ENCODE assay signal across 1 cellular context in genomic region chr14:103629503-103630121, GRCh38.
TF ChIP-seq lines count a peak whose summit lies in the region.

No MANE protein-coding gene starts in this region.

TF ChIP-seq in HCT116, 20 proteins besides CTCF, POLR2A, EP300 and RAD21 (continued from another document):
- TF ChIP-seq ZBTB33 (IDR thresholded peaks at IDR 0.05; ENCODE audit: extremely low read depth, insufficient replicate concordance, low read length) (no peak), EZH2 (IDR thresholded peaks at IDR 0.05) (no peak)
